Comparison of ENCODE assay signal across 28 cellular contexts in genomic region chr1:20242890-20243479, GRCh38. TPM values are rescaled to one million over a fixed set of nuclear protein-coding genes. Genes with fewer than 3 reads are reported as not detected.
DNase-seq lines count a peak whose midpoint lies in the region; ATAC-seq and TF ChIP-seq lines count a peak whose summit lies in the region.
"Had no signal": no experiment of that assay in that cellular context is flagged by ENCODE, and none has a peak within 500 bp of the region (broad histone marks: within the 10 kb centered on the region; RNA-seq: fewer than 3 reads in every experiment).

No MANE protein-coding gene starts in this region.

- no peak for DNase-seq in stimulated activated naive CD8-positive, alpha-beta T cell treated with anti-CD3 and anti-CD28 coated beads, Interleukin-15, amount 100 ng/mL, for 72 hours
- no peak for DNase-seq in stimulated activated naive CD8-positive, alpha-beta T cell treated with anti-CD3 and anti-CD28 coated beads, Interleukin-15, Interleukin-2, amounts not matched to agents 100 U/mL and 50 U/mL, for 24 hours
- DNase-seq in Panc1 (ENCODE audit: low read depth, low spot score) = no peak
- no peak for DNase-seq in neural progenitor cell (ENCODE audit: low spot score)
- no peak for DNase-seq in putamen (ENCODE audit: low spot score)
- no peak for DNase-seq in cerebellar cortex (ENCODE audit: low spot score)
- no peak for DNase-seq in NCI-H2029 treated with DMSO at 0.1 percent for 48 hours (lab: John Stamatoyannopoulos, UW)
- DNase-seq: AML-193; C1 segment of cervical spinal cord; CD4-positive, alpha-beta memory T cell; COR-L47; DMS79 treated with DMSO at 0.1 percent for 48 hours; GM23248; MV-4-11; NCI-H1105; NCI-H146; NCI-H1930; NCI-H446; NCI-H526; NCI-H82; NK-92 treated with Interleukin-12 subunit alpha and Interleukin-12 subunit beta, amount 100 ng/mL, for 24 hours; PC-9; Right ventricle myocardium superior; RPMI8226; T-cell had no signal

- TF ChIP-seq CTCF in Panc1 (IDR thresholded peaks at IDR 0.05) (peak; percentile 14; the same call in 1 of the 2 replicates), neural progenitor cell (IDR thresholded peaks at IDR 0.05) (peak; percentile 11)

- H3K9me3 Mint-ChIP-seq in stimulated activated naive CD8-positive, alpha-beta T cell treated with anti-CD3 and anti-CD28 coated beads, Interleukin-15, amount 100 ng/mL, for 72 hours = peaks cover 7 to 9% of the 10 kb centered on the region in 2 donors
- H3K9me3 Mint-ChIP-seq in neural progenitor cell = no peaks in the 10 kb centered on the region
- H3K9me3 Mint-ChIP-seq: IgD-negative memory B cell, T-cell had no signal

- in situ Hi-C loops in Panc1 (cut with HindIII; ENCODE audit: low pct_unique_long_range_greater_than_20kb, low sequenced_read_pairs) = no loop called here

- H3K27me3 ChIP-seq in Panc1 (ENCODE audit: control insufficient read depth, insufficient read depth, low read length) (peaks cover 18% of the 10 kb centered on the region), neural progenitor cell (peaks cover 40% of the 10 kb centered on the region)

- intact Hi-C loops in Panc1 (cut with micrococcal nuclease; ENCODE audit: unreplicated experiment) = no loop called here

- CTCF ChIA-PET in Panc1 (lab: Charles Lee) = no interaction called here

- no TSS peak for BruUV-seq in Panc1 (replicated peaks; lab: Mats Ljungman, UMichigan)

- no peaks in the 10 kb centered on the region for H3K4me1 ChIP-seq in Panc1 (ENCODE audit: control insufficient read depth, insufficient read depth, low read length)
- H3K4me1 ChIP-seq in neural progenitor cell = no peaks in the 10 kb centered on the region

- H4K20me1 ChIP-seq in neural progenitor cell (ENCODE audit: low read depth) = no peaks in the 10 kb centered on the region

- no peaks in the 10 kb centered on the region for H3F3A ChIP-seq in neural progenitor cell (ENCODE audit: low read depth)

- no peak overlapping the region for H3K9ac ChIP-seq in neural progenitor cell
- H3K9ac ChIP-seq: GM23248 had no signal

- H3K79me2 ChIP-seq in neural progenitor cell (ENCODE audit: low read depth) = no peaks in the 10 kb centered on the region

- H3K27ac Mint-ChIP-seq in stimulated activated naive CD8-positive, alpha-beta T cell treated with anti-CD3 and anti-CD28 coated beads, Interleukin-15, amount 100 ng/mL, for 72 hours = no peak overlapping the region
- no peak overlapping the region for H3K27ac Mint-ChIP-seq in neural progenitor cell
- H3K27ac Mint-ChIP-seq: CD4-positive, alpha-beta memory T cell; IgD-negative memory B cell; T-cell had no signal

- H3K9me3 ChIP-seq in Panc1 (ENCODE audit: control insufficient read depth, insufficient read depth, low read depth, low read length) = no peaks in the 10 kb centered on the region
- no peaks in the 10 kb centered on the region for H3K9me3 ChIP-seq in neural progenitor cell (ENCODE audit: low read depth)

- H2AFZ ChIP-seq in neural progenitor cell (replicated peaks) = no peak overlapping the region
- H2AFZ ChIP-seq: GM23248, PC-9 had no signal

- no peak overlapping the region for H3K4me2 ChIP-seq in neural progenitor cell
- H3K4me2 ChIP-seq: PC-9 had no signal

- no peak overlapping the region for H3K27ac ChIP-seq in Panc1 (ENCODE audit: low read length)
- no peak overlapping the region for H3K27ac ChIP-seq in neural progenitor cell
- H3K27ac ChIP-seq: GM23248, HL-60, PC-9 had no signal

- H3K36me3 ChIP-seq in Panc1 (ENCODE audit: control insufficient read depth, insufficient read depth, low read length) (no peaks in the 10 kb centered on the region), neural progenitor cell (no peaks in the 10 kb centered on the region)

- no peaks in the 10 kb centered on the region for H3K36me3 Mint-ChIP-seq in neural progenitor cell
- H3K36me3 Mint-ChIP-seq: CD4-positive, alpha-beta memory T cell; T-cell had no signal

- POLR2A ChIA-PET in Panc1 (lab: Charles Lee) = no interaction called here

- H3K4me3 ChIP-seq in Panc1 (ENCODE audit: low read depth in 2 of 2, low read length in 2 of 2) (no peak overlapping the region), neural progenitor cell (no peak overlapping the region)
- H3K4me3 ChIP-seq: GM23248, PC-9 had no signal

- no peaks in the 10 kb centered on the region for H3K4me1 Mint-ChIP-seq in stimulated activated naive CD8-positive, alpha-beta T cell treated with anti-CD3 and anti-CD28 coated beads, Interleukin-15, amount 100 ng/mL, for 72 hours
- H3K4me1 Mint-ChIP-seq in neural progenitor cell = peaks cover 2% of the 10 kb centered on the region
- H3K4me1 Mint-ChIP-seq: IgD-negative memory B cell had no signal

- ATAC-seq in stimulated activated naive CD8-positive, alpha-beta T cell treated with anti-CD3 and anti-CD28 coated beads, Interleukin-15, amount 100 ng/mL, for 72 hours = peak; percentile 48
- ATAC-seq in stimulated activated naive CD8-positive, alpha-beta T cell treated with anti-CD3 and anti-CD28 coated beads, Interleukin-15, Interleukin-2, amounts not matched to agents 100 U/mL and 50 U/mL, for 24 hours = no peak
- no peak for ATAC-seq in Panc1
- ATAC-seq: T-cell had no signal

- no peak overlapping the region for H3K4me3 Mint-ChIP-seq in stimulated activated naive CD8-positive, alpha-beta T cell treated with anti-CD3 and anti-CD28 coated beads, Interleukin-15, amount 100 ng/mL, for 72 hours
- H3K4me3 Mint-ChIP-seq in neural progenitor cell = no peak overlapping the region
- H3K4me3 Mint-ChIP-seq: CD4-positive, alpha-beta memory T cell; IgD-negative memory B cell; T-cell had no signal

- peaks cover 29% of the 10 kb centered on the region for H3K27me3 Mint-ChIP-seq in stimulated activated naive CD8-positive, alpha-beta T cell treated with anti-CD3 and anti-CD28 coated beads, Interleukin-15, amount 100 ng/mL, for 72 hours
- peaks cover 7% of the 10 kb centered on the region for H3K27me3 Mint-ChIP-seq in neural progenitor cell (ENCODE audit: insufficient read depth, low read depth)

RNA-seq across cellular contexts. Expression of gene VWA5B1, which starts 47.7 kb away (rescaled TPM):
- total RNA-seq in Panc1 (2021; ENCODE audit: unreplicated experiment) (not detected), neural progenitor cell (ENCODE audit: low replicate concordance) (not detected in 2 replicates)
- not detected for polyA plus RNA-seq in Panc1 (2012; ENCODE audit: insufficient read length)
- total RNA-seq: GM23248, PC-9, SK-MEL-5 had no signal
- polyA plus RNA-seq: GM23248, IgD-negative memory B cell had no signal

RNA-seq across cellular contexts. Expression of gene PLA2G2C, which starts 56.7 kb away (rescaled TPM):
- not detected for total RNA-seq in Panc1 (2021; ENCODE audit: unreplicated experiment)
- polyA plus RNA-seq in Panc1 (2012; ENCODE audit: insufficient read length) = not detected
- total RNA-seq in neural progenitor cell (ENCODE audit: low replicate concordance) = not detected in 2 replicates
- total RNA-seq: CD4-positive, alpha-beta memory T cell; GM23248; Right ventricle myocardium superior; SK-MEL-5 had no signal
- polyA plus RNA-seq: CD4-positive, alpha-beta memory T cell; GM23248; IgD-negative memory B cell had no signal

RNA-seq across cellular contexts. Expression of gene UBXN10, which starts 57.1 kb away (rescaled TPM):
- total RNA-seq in Panc1 (2021; ENCODE audit: unreplicated experiment) = 0.05 TPM
- polyA plus RNA-seq in Panc1 (2012; ENCODE audit: insufficient read length) = 0.04 TPM
- 0.37 and 0.43 TPM in 2 replicates for total RNA-seq in neural progenitor cell (ENCODE audit: low replicate concordance)
- polyA plus RNA-seq: GM23248 had no signal
